In the genomic region with DNA sequence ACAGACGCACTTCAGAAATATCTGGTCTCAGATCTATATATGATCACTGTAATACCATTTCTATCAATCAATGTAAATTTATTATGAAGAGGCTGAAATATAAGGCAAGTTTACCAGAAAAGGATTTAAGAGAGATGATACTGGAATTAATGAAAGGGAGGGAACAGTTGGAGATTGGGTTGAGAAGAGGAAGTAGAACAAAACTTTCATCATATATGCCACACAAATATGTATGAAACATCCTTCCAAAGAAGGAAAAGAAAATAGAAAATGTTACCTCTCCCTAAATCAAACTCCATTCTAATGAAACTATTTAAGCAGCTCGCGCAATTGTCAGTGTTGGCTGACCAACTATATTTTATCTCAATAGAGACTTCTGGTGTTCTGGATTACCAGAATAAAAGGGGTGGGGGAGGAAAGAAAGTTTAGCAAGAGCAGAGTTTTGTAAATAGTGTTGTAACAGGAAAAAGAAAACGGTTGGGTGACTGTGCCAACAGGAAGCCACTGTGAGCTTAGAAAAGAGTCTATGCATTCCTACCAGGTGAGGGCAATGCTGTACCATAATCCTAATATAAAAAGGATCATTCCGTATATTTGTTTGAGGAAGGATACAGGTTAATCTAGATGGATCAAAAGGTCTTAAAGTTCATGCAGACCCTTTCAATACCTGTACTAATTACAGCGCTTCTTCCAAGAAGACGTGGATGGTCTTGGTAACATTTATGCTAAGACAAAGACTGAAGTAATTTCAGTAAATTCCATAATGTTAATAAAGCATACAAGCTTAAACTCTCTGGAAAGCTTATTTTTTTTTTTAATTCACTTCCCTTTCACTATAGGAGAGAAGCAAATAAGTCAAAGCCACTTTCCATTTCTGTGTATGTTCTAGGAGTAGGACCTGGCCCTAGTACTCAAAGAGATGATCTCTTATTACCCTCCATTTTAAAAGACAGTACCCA, we compare ENCODE assay signal across 8 cellular contexts. TPM values are rescaled to one million over a fixed set of nuclear protein-coding genes. Genes with fewer than 3 reads are reported as not detected.
A peak's percentile ranks its signal among the peaks of the same experiment; 100 is the strongest.
DNase-seq lines count a peak whose midpoint lies in the region; ATAC-seq, FAIRE-seq and TF ChIP-seq lines count a peak whose summit lies in the region.

No MANE protein-coding gene starts in this region.

- peaks cover 63% of the 10 kb centered on the region for H3K36me3 ChIP-seq in RWPE2 (ENCODE audit: low read depth)
- no peaks in the 10 kb centered on the region for H3K36me3 ChIP-seq in mesendoderm (ENCODE audit: control insufficient read depth, insufficient read depth, low read length)

- no peak overlapping the region for H2BK5ac ChIP-seq in mesendoderm (ENCODE audit: low read length)

- H3K23ac ChIP-seq in mesendoderm (ENCODE audit: low read length), result no peak overlapping the region

- DNase-seq in D721Med (ENCODE audit: insufficient read length, low spot score) (no peak), HT1080 (ENCODE audit: low read depth) (peak; percentile 82), RWPE2 (ENCODE audit: low spot score) (no peak), dermis blood vessel endothelial cell (peak; percentile 85), mesendoderm (peak; percentile 71), DMS79 (lab: John Stamatoyannopoulos, UW) (no peak)
- no peak for DNase-seq in stimulated activated CD4-positive, alpha-beta T cell treated with anti-CD3 and anti-CD28 coated beads, Interleukin-2, amount 100 ng/mL, for 48 hours

- ATAC-seq in RWPE2 (ENCODE audit: low read depth) (peak; percentile 81), HG03469 (IDR thresholded peaks at IDR 0.05; ENCODE audit: unreplicated experiment) (no peak)

- no peaks in the 10 kb centered on the region for H3K79me1 ChIP-seq in mesendoderm (ENCODE audit: low read length)

- H3K79me2 ChIP-seq in mesendoderm (ENCODE audit: control insufficient read depth, insufficient read depth, low read length), result no peaks in the 10 kb centered on the region

- H4K5ac ChIP-seq in mesendoderm (ENCODE audit: low read length), result no peak overlapping the region

- no CpG with 5 or more reads among the region's 7 CpGs for WGBS in mesendoderm (ENCODE audit: extremely low coverage, insufficient coverage, low lambda C conversion rate)

- H3K9ac ChIP-seq in mesendoderm (ENCODE audit: low read length), result peak overlapping the region; percentile 15

- H3K56ac ChIP-seq in mesendoderm (ENCODE audit: low read length), result no peak overlapping the region

- peaks cover 16% of the 10 kb centered on the region for H3K9me3 ChIP-seq in RWPE2 (ENCODE audit: severe bottlenecking)

- H3K18ac ChIP-seq in mesendoderm (ENCODE audit: low read length), result no peak overlapping the region

- H3K4ac ChIP-seq in mesendoderm (ENCODE audit: low read depth, low read length), result no peak overlapping the region

- H3K4me1 ChIP-seq in RWPE2 (ENCODE audit: insufficient read depth, poor library complexity, severe bottlenecking), result peaks cover 6% of the 10 kb centered on the region
- no peaks in the 10 kb centered on the region for H3K4me1 ChIP-seq in mesendoderm (ENCODE audit: control insufficient read depth, low read depth, low read length)

- no peak overlapping the region for H3K4me2 ChIP-seq in mesendoderm (ENCODE audit: low read length)

- H3K27me3 ChIP-seq in RWPE2 (ENCODE audit: insufficient read depth, poor library complexity, severe bottlenecking) (no peaks in the 10 kb centered on the region), mesendoderm (ENCODE audit: insufficient read depth, low read length, poor library complexity) (no peaks in the 10 kb centered on the region)

- H2BK15ac ChIP-seq in mesendoderm (replicated peaks; ENCODE audit: low read depth), result no peak overlapping the region

- peak; percentile 44 for TF ChIP-seq CTCF in D721Med (IDR thresholded peaks at IDR 0.05; ENCODE audit: insufficient read depth, missing control alignments)
- TF ChIP-seq CTCF in RWPE2 (IDR thresholded peaks at IDR 0.05; ENCODE audit: poor library complexity, severe bottlenecking), result peak; percentile 92

- H2BK120ac ChIP-seq in mesendoderm (ENCODE audit: low read depth, low read length), result no peak overlapping the region

- no peak overlapping the region for H3K4me3 ChIP-seq in RWPE2 (ENCODE audit: severe bottlenecking)
- H3K4me3 ChIP-seq in mesendoderm (ENCODE audit: low read length), result no peak overlapping the region

- H2AK5ac ChIP-seq in mesendoderm (ENCODE audit: low read length), result no peak overlapping the region

- no peak overlapping the region for H4K8ac ChIP-seq in mesendoderm (ENCODE audit: low read depth, low read length)

- H3K27ac ChIP-seq in RWPE2 (ENCODE audit: poor library complexity, severe bottlenecking) (peak overlapping the region; percentile 2), mesendoderm (ENCODE audit: low read depth, low read length) (no peak overlapping the region)

- FAIRE-seq in D721Med (lab: Jason Lieb, UNC), result peak; percentile 11

RNA-seq across cellular contexts. Expression of a gene that starts 14.5 kb away (rescaled TPM):
- 31.3 and 45.4 TPM in 2 replicates for total RNA-seq in HT1080 (2014; rRNA removed; shearing (Covaris generic))
- polyA plus RNA-seq in HT1080 (2015; cell fraction: cytosol; rRNA removed), result 41.5 and 42.8 TPM in 2 replicates
- polyA plus RNA-seq in HT1080 (2015; cell fraction: nucleus; rRNA removed), result 16.6 and 18.0 TPM in 2 replicates
- 3.4 and 16.7 TPM in 2 replicates for total RNA-seq in dermis blood vessel endothelial cell
- 48.6 TPM for polyA plus RNA-seq in mesendoderm (2013, experiment 1 of 2)
- polyA plus RNA-seq in mesendoderm (2013, experiment 2 of 2), result 49.0 TPM

RNA-seq across cellular contexts. Expression of a gene that starts 24.7 kb away (rescaled TPM):
- 30.5 and 39.0 TPM in 2 replicates for total RNA-seq in HT1080 (2014; rRNA removed; shearing (Covaris generic))
- 86.3 and 90.1 TPM in 2 replicates for polyA plus RNA-seq in HT1080 (2015; cell fraction: cytosol; rRNA removed)
- polyA plus RNA-seq in HT1080 (2015; cell fraction: nucleus; rRNA removed), result 40.8 and 49.2 TPM in 2 replicates
- total RNA-seq in dermis blood vessel endothelial cell, result 78.9 and 142 TPM in 2 replicates
- polyA plus RNA-seq in mesendoderm (2013, experiment 1 of 2), result 39.7 TPM
- polyA plus RNA-seq in mesendoderm (2013, experiment 2 of 2), result 39.8 TPM

RNA-seq across cellular contexts. Expression of a gene that starts 43.9 kb away (rescaled TPM):
- 0.03 TPM in 1 of 2 replicates, not detected in the other for total RNA-seq in HT1080 (2014; rRNA removed; shearing (Covaris generic))
- polyA plus RNA-seq in HT1080 (2015; cell fraction: cytosol; rRNA removed), result 0.02 TPM in 1 of 2 replicates, not detected in the other
- 0.05 TPM in 1 of 2 replicates, not detected in the other for polyA plus RNA-seq in HT1080 (2015; cell fraction: nucleus; rRNA removed)
- total RNA-seq in dermis blood vessel endothelial cell, result 17.1 and 19.2 TPM in 2 replicates
- polyA plus RNA-seq in mesendoderm (2013, experiment 1 of 2), result 1.7 TPM
- polyA plus RNA-seq in mesendoderm (2013, experiment 2 of 2), result 1.9 TPM

Comparison
In these comparisons a context has a peak if more than half of its experiments do, and no peak if none do; other contexts are left out.
1. DNase-seq: peak in HT1080 (single experiment), dermis blood vessel endothelial cell (single experiment) and mesendoderm (single experiment); none in D721Med (single experiment), RWPE2 (single experiment), stimulated activated CD4-positive, alpha-beta T cell treated with anti-CD3 and anti-CD28 coated beads, Interleukin-2, amount 100 ng/mL, for 48 hours (0 of 2) and DMS79 (single experiment).
2. RNA of a gene that starts 43.9 kb away (total RNA-seq): 17.1 to 19.2 TPM in dermis blood vessel endothelial cell; 0.03 TPM in HT1080; every median in the first group is over 10 times any median in the second.